In genomic region chr20:3172126-3172932, GRCh38 we compare ENCODE assay signal across 8 cellular contexts. TPM values are rescaled to one million over a fixed set of nuclear protein-coding genes. Genes with fewer than 3 reads are reported as not detected.
DNase-seq lines count a peak whose midpoint lies in the region; ATAC-seq and TF ChIP-seq lines count a peak whose summit lies in the region.

No MANE protein-coding gene starts in this region.

- ATAC-seq in left ventricle myocardium superior (no peak), HG03039 (IDR thresholded peaks at IDR 0.05; ENCODE audit: unreplicated experiment) (no peak), HG03196 (IDR thresholded peaks at IDR 0.05; ENCODE audit: unreplicated experiment) (no peak), HG03108 (IDR thresholded peaks at IDR 0.05; ENCODE audit: unreplicated experiment) (no peak), body of pancreas (no peak)

- no peak for TF ChIP-seq POLR2A in body of pancreas (IDR thresholded peaks at IDR 0.05)

- H3K36me3 ChIP-seq in left ventricle myocardium inferior (no peaks in the 10 kb centered on the region), mucosa of stomach (ENCODE audit: control insufficient read depth, insufficient read depth, low read length) (no peaks in the 10 kb centered on the region), body of pancreas (replicated peaks in 1 of 2; ENCODE audit: insufficient read depth in 1 of 2, low read depth in 2 of 2) (no peaks in the 10 kb centered on the region)

- no peak for DNase-seq in left ventricle myocardium inferior
- DNase-seq in left ventricle myocardium superior, result no peak
- no peak for DNase-seq in cardiac fibroblast (ENCODE audit: low read depth in 2 of 2)
- DNase-seq in body of pancreas, result no peak

- H3K27me3 ChIP-seq in left ventricle myocardium inferior (ENCODE audit: low read depth), result no peaks in the 10 kb centered on the region
- H3K27me3 ChIP-seq in mucosa of stomach (ENCODE audit: control insufficient read depth, insufficient read depth, low read length), result peaks cover 8% of the 10 kb centered on the region
- no peaks in the 10 kb centered on the region for H3K27me3 ChIP-seq in body of pancreas

- H3K27ac ChIP-seq in left ventricle myocardium inferior (replicated peaks), result peak overlapping the region; percentile 87
- peak overlapping the region in 2 of 4 donors; percentile 88 to 90 for H3K27ac ChIP-seq in body of pancreas

- H3K9me3 ChIP-seq in left ventricle myocardium inferior (replicated peaks) (no peaks in the 10 kb centered on the region), mucosa of stomach (ENCODE audit: control insufficient read depth, low read length) (no peaks in the 10 kb centered on the region), body of pancreas (no peaks in the 10 kb centered on the region)

- H3K4me1 ChIP-seq in left ventricle myocardium inferior, result peaks cover 43% of the 10 kb centered on the region
- peaks cover 35% of the 10 kb centered on the region for H3K4me1 ChIP-seq in mucosa of stomach (ENCODE audit: control insufficient read depth, insufficient read depth, low read length)
- H3K4me1 ChIP-seq in body of pancreas, result peaks cover 43% of the 10 kb centered on the region

- 39 to 49% methylated on average over 4 to 5 of the region's 5 CpGs for WGBS in body of pancreas, 2 donors

- peak overlapping the region; percentile 45 for H3K9ac ChIP-seq in mucosa of stomach (ENCODE audit: low read length)

- H3K4me3 ChIP-seq in left ventricle myocardium inferior (peak overlapping the region; percentile 99), cardiac fibroblast (replicated peaks in 1 of 2; ENCODE audit: low read depth in 2 of 2, low read length in 2 of 2) (peak overlapping the region; percentile 87 to 94), mucosa of stomach (ENCODE audit: low read length) (no peak overlapping the region), body of pancreas (no peak overlapping the region)

- intact Hi-C loops in left ventricle myocardium inferior (cut with micrococcal nuclease) (no loop called here), left ventricle myocardium superior (cut with micrococcal nuclease) (no loop called here), body of pancreas (cut with DNase I) (no loop called here)

- TF ChIP-seq CTCF in left ventricle myocardium inferior (IDR thresholded peaks at IDR 0.05; ENCODE audit: borderline replicate concordance), result no peak
- TF ChIP-seq CTCF in cardiac fibroblast (IDR thresholded peaks at IDR 0.05; ENCODE audit: low read depth, low read length), result no peak
- TF ChIP-seq CTCF in body of pancreas (IDR thresholded peaks at IDR 0.05), result no peak

RNA-seq across cellular contexts. Expression of gene LZTS3, which starts 1.0 kb away (rescaled TPM):
- total RNA-seq in left ventricle myocardium inferior (13.4 TPM), left ventricle myocardium superior (17.6 TPM), body of pancreas (10 to 100 TPM; 38.4 to 72.2 TPM)

RNA-seq across cellular contexts. Expression of gene FASTKD5, which starts 12.7 kb away (rescaled TPM):
- total RNA-seq in left ventricle myocardium inferior, result 27.8 TPM
- 29.1 TPM for total RNA-seq in left ventricle myocardium superior
- 1 to 10 TPM; 7.0 to 7.3 TPM for total RNA-seq in body of pancreas

RNA-seq across cellular contexts. Expression of gene UBOX5, which starts 12.7 kb away (rescaled TPM):
- 3.1 TPM for total RNA-seq in left ventricle myocardium inferior
- 2.9 TPM for total RNA-seq in left ventricle myocardium superior
- total RNA-seq in body of pancreas, result 1 to 10 TPM; 3.9 to 4.9 TPM

RNA-seq across cellular contexts. Expression of gene DDRGK1, which starts 32.2 kb away (rescaled TPM):
- total RNA-seq in left ventricle myocardium inferior (30.0 TPM), left ventricle myocardium superior (37.2 TPM), body of pancreas (10 to 100 TPM; 64.3 to 82.8 TPM)

RNA-seq across cellular contexts. Expression of gene ITPA, which starts 37.0 kb away (rescaled TPM):
- total RNA-seq in left ventricle myocardium inferior, result 17.2 TPM
- 17.2 TPM for total RNA-seq in left ventricle myocardium superior
- 10 to 100 TPM; 31.4 to 36.3 TPM for total RNA-seq in body of pancreas

Comparison
In these comparisons a context has a peak if more than half of its experiments do, and no peak if none do; other contexts are left out.
1. H3K4me3 ChIP-seq: peak in left ventricle myocardium inferior (single experiment) and cardiac fibroblast (2 of 2); none in mucosa of stomach (single experiment) and body of pancreas (0 of 2).